26 cellular contexts compared by ENCODE assay signal in the genomic region with DNA sequence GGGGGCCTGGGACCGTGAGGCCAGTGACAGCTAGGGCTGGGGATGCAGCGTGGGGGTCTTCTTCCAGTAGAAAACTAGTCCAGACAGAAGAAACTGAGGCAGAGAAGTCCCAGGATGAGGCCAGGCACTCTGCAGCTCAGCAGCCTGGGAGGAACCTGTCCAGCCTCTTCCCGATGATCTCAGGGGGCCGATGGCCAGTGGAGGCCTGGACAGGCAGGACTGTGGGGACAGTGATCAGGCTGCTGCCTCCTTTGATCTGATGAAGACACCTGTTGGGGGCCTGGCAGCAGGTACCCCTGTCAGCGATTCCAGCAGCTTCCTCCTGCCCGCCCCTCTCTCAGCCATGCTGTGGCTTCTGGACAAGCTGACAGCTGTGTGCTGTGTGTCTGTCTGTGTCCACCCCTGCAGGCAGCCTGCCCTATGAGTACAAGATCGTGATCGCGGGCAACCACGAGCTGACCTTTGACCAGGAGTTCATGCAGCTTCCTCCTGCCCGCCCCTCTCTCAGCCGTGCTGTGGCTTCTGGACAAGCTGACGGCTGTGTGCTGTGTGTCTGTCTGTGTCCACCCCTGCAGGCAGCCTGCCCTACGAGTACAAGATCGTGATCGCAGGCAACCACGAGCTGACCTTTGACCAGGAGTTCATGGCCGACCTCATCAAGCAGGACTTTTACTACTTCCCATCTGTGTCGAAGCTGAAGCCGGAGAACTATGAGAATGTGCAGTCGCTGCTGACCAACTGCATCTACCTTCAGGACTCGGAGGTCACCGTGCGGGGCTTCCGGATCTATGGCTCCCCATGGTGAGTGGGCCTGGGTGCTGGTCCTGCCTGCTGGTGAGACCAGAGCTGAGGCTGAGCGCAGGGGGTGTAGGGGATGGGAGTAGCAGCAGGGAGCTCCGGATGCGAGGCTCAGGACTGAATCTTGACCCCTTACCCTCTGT.
DNase-seq lines count a peak whose midpoint lies in the region; TF ChIP-seq lines count a peak whose summit lies in the region.
"Had no signal": no experiment of that assay in that cellular context is flagged by ENCODE, and none has a peak within 500 bp of the region (broad histone marks: within the 10 kb centered on the region; RNA-seq: fewer than 3 reads in every experiment).

No MANE protein-coding gene starts in this region.

- peak; percentile 8 for DNase-seq in ELF-1 (ENCODE audit: low read depth, low spot score)
- peak; percentile 8 for DNase-seq in NOMO-1 treated with DMSO at 0.1 percent for 48 hours (lab: John Stamatoyannopoulos, UW; ENCODE audit: unreplicated experiment)
- DNase-seq in islet precursor cell, result peak; percentile 77
- peak; percentile 35 for DNase-seq in nephron progenitor cell
- DNase-seq in DMS53 treated with DMSO at 0.1 percent for 48 hours (lab: John Stamatoyannopoulos, UW; ENCODE audit: unreplicated experiment), result no peak
- DNase-seq in hippocampal formation (lab: John Stamatoyannopoulos, UW), result no peak
- no peak for DNase-seq in NCI-H524 (lab: John Stamatoyannopoulos, UW)
- DNase-seq: activated CD4-positive, alpha-beta T cell treated with anti-CD3 and anti-CD28 coated beads for 1 hour; activated CD8-positive, alpha-beta memory T cell treated with anti-CD3 and anti-CD28 coated beads, Interleukin-2, amount 50 U/mL, for 48 hours; activated CD8-positive, alpha-beta T cell treated with anti-CD3 and anti-CD28 coated beads for 36 hours; activated naive CD4-positive, alpha-beta T cell treated with anti-CD3 and anti-CD28 coated beads, Interleukin-2, amount 50 U/mL, for 16 hours; CD4-positive, alpha-beta T cell; cerebellar nuclear complex; foreskin fibroblast; heart left ventricle; NCI-H1436 treated with DMSO at 0.1 percent for 48 hours; NCI-H2107; NCI-H446; NCI-H774; retina; SK-N-SH; stimulated activated CD4-positive, alpha-beta T cell treated with anti-CD3 and anti-CD28 coated beads, Interleukin-1b, Interleukin-23, amount 100 ng/mL, for 48 hours; stimulated activated naive CD8-positive, alpha-beta T cell treated with anti-CD3 and anti-CD28 coated beads, Interleukin-15, Interleukin-2, amounts not matched to agents 100 U/mL and 50 U/mL, for 24 hours; testis had no signal

- TF ChIP-seq CTCF in nephron progenitor cell (IDR thresholded peaks at IDR 0.05), result no peak

- no peak overlapping the region for H3K4me3 Mint-ChIP-seq in nephron progenitor cell
- H3K4me3 Mint-ChIP-seq: activated CD8-positive, alpha-beta T cell treated with anti-CD3 and anti-CD28 coated beads for 36 hours; brain; CD4-positive, alpha-beta T cell; T-helper 1 cell treated with Interleukin-12 subunit alpha and Interleukin-12 subunit beta and Interleukin-4 antibody, amounts not matched to agents 30 μg/mL and 1 μg/mL, for 36 hours had no signal

- peaks cover 12% of the 10 kb centered on the region for H3K4me1 Mint-ChIP-seq in nephron progenitor cell

- no peaks in the 10 kb centered on the region for H3K9me3 Mint-ChIP-seq in nephron progenitor cell
- H3K9me3 Mint-ChIP-seq: activated CD8-positive, alpha-beta T cell treated with anti-CD3 and anti-CD28 coated beads for 36 hours; brain; CD4-positive, alpha-beta T cell; T-helper 1 cell treated with Interleukin-12 subunit alpha and Interleukin-12 subunit beta and Interleukin-4 antibody, amounts not matched to agents 30 μg/mL and 1 μg/mL, for 36 hours had no signal

- H3K27ac Mint-ChIP-seq in nephron progenitor cell, result no peak overlapping the region
- H3K27ac Mint-ChIP-seq: activated CD8-positive, alpha-beta T cell treated with anti-CD3 and anti-CD28 coated beads for 36 hours; CD4-positive, alpha-beta T cell; T-helper 1 cell treated with Interleukin-12 subunit alpha and Interleukin-12 subunit beta and Interleukin-4 antibody, amounts not matched to agents 30 μg/mL and 1 μg/mL, for 36 hours had no signal

- peaks cover 16% of the 10 kb centered on the region for H3K27me3 Mint-ChIP-seq in nephron progenitor cell (ENCODE audit: low read depth, poor library complexity)
- H3K27me3 Mint-ChIP-seq: brain had no signal

- H3K36me3 Mint-ChIP-seq in nephron progenitor cell (ENCODE audit: low read depth), result no peaks in the 10 kb centered on the region
- H3K36me3 Mint-ChIP-seq: brain had no signal

Comparison
In these comparisons a context has a peak if more than half of its experiments do, and no peak if none do; other contexts are left out.
1. DNase-seq: peak in ELF-1 (single experiment), NOMO-1 treated with DMSO at 0.1 percent for 48 hours (single experiment), islet precursor cell (single experiment) and nephron progenitor cell (single experiment); none in DMS53 treated with DMSO at 0.1 percent for 48 hours (single experiment), hippocampal formation (0 of 2) and NCI-H524 (0 of 2).